In genomic region chr9:124754289-124754688, GRCh38 we compare ENCODE assay signal across 12 cellular contexts. TPM values are rescaled to one million over a fixed set of nuclear protein-coding genes. Genes with fewer than 3 reads are reported as not detected.
DNase-seq lines count a peak whose midpoint lies in the region; ATAC-seq, FAIRE-seq and TF ChIP-seq lines count a peak whose summit lies in the region.
"Had no signal": no experiment of that assay in that cellular context is flagged by ENCODE, and none has a peak within 500 bp of the region (broad histone marks: within the 10 kb centered on the region; RNA-seq: fewer than 3 reads in every experiment).

No MANE protein-coding gene starts in this region.

- H3F3A ChIP-seq in SK-N-SH (replicated peaks; ENCODE audit: insufficient read depth), result peaks cover 23% of the 10 kb centered on the region

- TF ChIP-seq EP300 in A549 (IDR thresholded peaks at IDR 0.05) (no peak), SK-N-SH (IDR thresholded peaks at IDR 0.05; ENCODE audit: borderline replicate concordance in 1 of 2, low read depth in 1 of 2, low read length in 1 of 2) (no peak)

- H3K4me2 ChIP-seq in A549 (no peak overlapping the region), SK-N-SH (0 out of 2 replicates have a peak overlapping the region, but pooled peaks have one; percentile 29)

- peaks cover 5% of the 10 kb centered on the region for H3K4me1 Mint-ChIP-seq in activated CD4-positive, alpha-beta T cell treated with anti-CD3 and anti-CD28 coated beads, Interleukin-2, amount 10 ng/mL, durations not matched to agents 24 days and 14 days

- H3K9me2 ChIP-seq in SK-N-SH, result no peaks in the 10 kb centered on the region

- no peak overlapping the region for H3K9ac ChIP-seq in SK-N-SH

- no peak for TF ChIP-seq POLR2A in A549 (IDR thresholded peaks at IDR 0.05; ENCODE audit: low read length)

- POLR2A ChIA-PET in A549 (lab: Yijun Ruan, JAX) (no interaction called here), SK-N-SH (lab: Yijun Ruan, JAX) (no interaction called here)

- intact Hi-C loops in activated CD4-positive, alpha-beta T cell treated with anti-CD3 and anti-CD28 coated beads, Interleukin-2, amount 10 ng/mL, durations not matched to agents 24 days and 14 days (cut with micrococcal nuclease), result loop anchor here (2.0 to 5.0 kb wide), 2 partner anchors 41 to 132 kb away; no protein-coding TSS in a partner anchor

- ATAC-seq in A549 (peak; percentile 76 to 90; a peak in 4 of 6 replicates), GM19395 (IDR thresholded peaks at IDR 0.05; ENCODE audit: unreplicated experiment) (no peak), HG03439 (IDR thresholded peaks at IDR 0.05; ENCODE audit: unreplicated experiment) (no peak)

- no peaks in the 10 kb centered on the region for H3K9me3 Mint-ChIP-seq in activated CD4-positive, alpha-beta T cell treated with anti-CD3 and anti-CD28 coated beads, Interleukin-2, amount 10 ng/mL, durations not matched to agents 24 days and 14 days

- H3K27me3 Mint-ChIP-seq in activated CD4-positive, alpha-beta T cell treated with anti-CD3 and anti-CD28 coated beads, Interleukin-2, amount 10 ng/mL, durations not matched to agents 24 days and 14 days, result peaks cover 63% of the 10 kb centered on the region

- H2AFZ ChIP-seq in SK-N-SH (ENCODE audit: low read depth), result no peak overlapping the region

- CTCF ChIA-PET in A549 (lab: Yijun Ruan, JAX), result interaction anchor here (0.6 to 19.4 kb wide), 15 partner anchors 11 to 336 kb away, joined by 3 to 166 read pairs (median 4); no protein-coding TSS in a partner anchor
- CTCF ChIA-PET in SK-N-SH (lab: Yijun Ruan, JAX), result interaction anchor here (0.6 to 10.3 kb wide), 14 partner anchors 10 to 203 kb away, joined by 3 to 61 read pairs (median 5); partner anchors contain the start of genes NR6A1 and WDR38

- H3K9me3 ChIP-seq in A549 (no peaks in the 10 kb centered on the region), SK-N-SH (no peaks in the 10 kb centered on the region)
- H3K9me3 ChIP-seq: thoracic aorta had no signal

- no peak for FAIRE-seq in A549 (lab: Jason Lieb, UNC)

- peaks cover 53% of the 10 kb centered on the region for H3K79me2 ChIP-seq in SK-N-SH (ENCODE audit: insufficient read depth)

- H3K36me3 Mint-ChIP-seq in activated CD4-positive, alpha-beta T cell treated with anti-CD3 and anti-CD28 coated beads, Interleukin-2, amount 10 ng/mL, durations not matched to agents 24 days and 14 days (ENCODE audit: low read depth), result no peaks in the 10 kb centered on the region

- no peak overlapping the region for H3K27ac Mint-ChIP-seq in activated CD4-positive, alpha-beta T cell treated with anti-CD3 and anti-CD28 coated beads, Interleukin-2, amount 10 ng/mL, durations not matched to agents 24 days and 14 days

- TF ChIP-seq RAD21 in A549 (conservative IDR thresholded peaks at IDR 0.05 in 1 of 2, IDR thresholded peaks at IDR 0.05 in 1 of 2), result peak; percentile 57 to 71
- peak; percentile 72 for TF ChIP-seq RAD21 in SK-N-SH (IDR thresholded peaks at IDR 0.05; ENCODE audit: low read length)

- TF ChIP-seq CTCF in A549 (IDR thresholded peaks at IDR 0.05) (peak; percentile 62), GM12875 (IDR thresholded peaks at IDR 0.05; ENCODE audit: borderline replicate concordance, insufficient read depth, low read depth, low read length) (peak; percentile 13; the same call in 1 of the 2 replicates), SK-N-SH (IDR thresholded peaks at IDR 0.05) (peak; percentile 74), fibroblast of pulmonary artery (IDR thresholded peaks at IDR 0.05; ENCODE audit: low read length, missing control alignments) (peak; percentile 67)

- 23% methylated on average over 4 of the region's 4 CpGs for WGBS in A549 (ENCODE audit: missing lambda C conversion rate)
- 22% methylated on average over 4 of the region's 4 CpGs for WGBS in SK-N-SH (ENCODE audit: low lambda C conversion rate)

- no peak overlapping the region for H3K4me3 Mint-ChIP-seq in activated CD4-positive, alpha-beta T cell treated with anti-CD3 and anti-CD28 coated beads, Interleukin-2, amount 10 ng/mL, durations not matched to agents 24 days and 14 days

- no peaks in the 10 kb centered on the region for H3K36me3 ChIP-seq in SK-N-SH (replicated peaks in 1 of 2; ENCODE audit: control insufficient read depth in 1 of 2, insufficient read depth in 2 of 2, low read length in 1 of 2)
- H3K36me3 ChIP-seq: thoracic aorta had no signal

- H4K20me1 ChIP-seq in SK-N-SH (ENCODE audit: insufficient read depth), result no peaks in the 10 kb centered on the region

- H3K27ac ChIP-seq in A549 (no peak overlapping the region), SK-N-SH (ENCODE audit: low read depth in 2 of 2, low read length in 1 of 2) (peak overlapping the region in 1 of 2 experiments; percentile 78; a peak in 2 of 4 replicates)
- H3K27ac ChIP-seq: thoracic aorta had no signal

- DNase-seq in A549 (ENCODE audit: low read depth in 1 of 2, low spot score in 1 of 2) (peak in 1 of 2 experiments; percentile 40), SK-N-SH (peak; percentile 31), fibroblast of pulmonary artery (ENCODE audit: low read depth) (peak; percentile 46)
- DNase-seq in activated naive CD4-positive, alpha-beta T cell treated with anti-CD3 and anti-CD28 coated beads, Interleukin-2, amount 50 U/mL, for 16 hours, result no peak
- DNase-seq in activated CD4-positive, alpha-beta T cell treated with anti-CD3 and anti-CD28 coated beads, Interleukin-2, amount 10 ng/mL, durations not matched to agents 24 days and 14 days, result no peak
- DNase-seq: activated CD4-positive, CD25-positive, alpha-beta regulatory T cell treated with anti-CD3 and anti-CD28 coated beads, Interleukin-2, amount 50 U/mL, for 72 hours; islet precursor cell; NCI-H345 had no signal

- no peaks in the 10 kb centered on the region for H3K27me3 ChIP-seq in SK-N-SH (ENCODE audit: insufficient read depth)

- H3K4me1 ChIP-seq in A549, result peaks cover 33% of the 10 kb centered on the region
- H3K4me1 ChIP-seq in SK-N-SH (ENCODE audit: control insufficient read depth in 1 of 2, insufficient read depth in 2 of 2, low read depth in 1 of 2, low read length in 1 of 2), result peaks cover 7 to 56% of the 10 kb centered on the region in 2 experiments

- H3K4me3 ChIP-seq in A549 (no peak overlapping the region), GM12875 (ENCODE audit: low read depth, low read length) (no peak overlapping the region), SK-N-SH (ENCODE audit: low read depth in 2 of 2, low read length in 1 of 2) (no peak overlapping the region), fibroblast of pulmonary artery (replicated peaks; ENCODE audit: low read depth, low read length) (no peak overlapping the region)
- H3K4me3 ChIP-seq: thoracic aorta had no signal

TF ChIP-seq in A549, 52 proteins besides CTCF, POLR2A, EP300 and RAD21 (continues in another document):
- TF ChIP-seq CEBPB (IDR thresholded peaks at IDR 0.05), result no peak
- no peak for TF ChIP-seq JUN (IDR thresholded peaks at IDR 0.05)
- no peak for TF ChIP-seq POLR2AphosphoS2 (conservative IDR thresholded peaks at IDR 0.05; ENCODE audit: low read length)
- TF ChIP-seq, protein P1, sequence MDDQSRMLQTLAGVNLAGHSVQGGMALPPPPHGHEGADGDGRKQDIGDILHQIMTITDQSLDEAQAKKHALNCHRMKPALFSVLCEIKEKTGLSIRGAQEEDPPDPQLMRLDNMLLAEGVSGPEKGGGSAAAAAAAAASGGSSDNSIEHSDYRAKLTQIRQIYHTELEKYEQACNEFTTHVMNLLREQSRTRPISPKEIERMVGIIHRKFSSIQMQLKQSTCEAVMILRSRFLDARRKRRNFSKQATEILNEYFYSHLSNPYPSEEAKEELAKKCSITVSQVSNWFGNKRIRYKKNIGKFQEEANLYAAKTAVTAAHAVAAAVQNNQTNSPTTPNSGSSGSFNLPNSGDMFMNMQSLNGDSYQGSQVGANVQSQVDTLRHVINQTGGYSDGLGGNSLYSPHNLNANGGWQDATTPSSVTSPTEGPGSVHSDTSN (IDR thresholded peaks at IDR 0.05), result no peak
- peak; percentile 59 for TF ChIP-seq SMC3 (IDR thresholded peaks at IDR 0.05)

TF ChIP-seq in SK-N-SH, 30 proteins besides CTCF, POLR2A, EP300 and RAD21:
- no peak for TF ChIP-seq IRF3 (IDR thresholded peaks at IDR 0.05; ENCODE audit: low read depth, low read length)
- no peak for TF ChIP-seq FOXM1 (IDR thresholded peaks at IDR 0.05; ENCODE audit: low read depth)
- TF ChIP-seq NFIC (IDR thresholded peaks at IDR 0.05; ENCODE audit: borderline replicate concordance), result 0 out of 2 replicates have a peak, but pooled peaks have one; percentile 4
- TF ChIP-seq SMC3 (IDR thresholded peaks at IDR 0.05; ENCODE audit: low read depth, low read length), result peak; percentile 63

RNA-seq across cellular contexts. Expression of gene NR6A1, which starts 16.8 kb away (rescaled TPM):
- polyA plus RNA-seq in A549 (2011; rRNA removed) (3.3 and 4.1 TPM in 2 replicates), A549 (2017; fragmentation: RNase III; extraction: RNeasy Plus Mini Kit Qiagen cat#74134 plus additional on column Dnase treatment) (1.7 to 1.8 TPM (median 1.7 TPM) in 3 replicates), SK-N-SH (2012; rRNA removed) (1.2 and 1.4 TPM in 2 replicates)
- polyA plus RNA-seq in A549 (2012; cell fraction: cytosol; rRNA removed), result 1.1 and 1.3 TPM in 2 replicates
- 4.7 and 6.2 TPM in 2 replicates for polyA plus RNA-seq in A549 (2012; cell fraction: nucleus; rRNA removed)
- polyA minus RNA-seq in A549 (2011; rRNA and poly(A)+ RNA removed), result 9.3 and 15.1 TPM in 2 replicates
- 0.63 and 1.1 TPM in 2 replicates for polyA plus RNA-seq in SK-N-SH (2012; cell fraction: cytosol; rRNA removed)
- 5.8 and 7.7 TPM in 2 replicates for polyA plus RNA-seq in SK-N-SH (2012; cell fraction: nucleus; rRNA removed)
- total RNA-seq in activated CD4-positive, alpha-beta T cell treated with anti-CD3 and anti-CD28 coated beads, Interleukin-2, amount 10 ng/mL, durations not matched to agents 24 days and 14 days, result 2.3 and 2.7 TPM in 2 replicates

RNA-seq across cellular contexts. Expression of gene OLFML2A, which starts 22.6 kb away (rescaled TPM):
- polyA plus RNA-seq in A549 (2011; rRNA removed) (8.2 and 11.8 TPM in 2 replicates), A549 (2017; fragmentation: RNase III; extraction: RNeasy Plus Mini Kit Qiagen cat#74134 plus additional on column Dnase treatment) (11.3 to 16.2 TPM (median 14.5 TPM) in 3 replicates), SK-N-SH (2012; rRNA removed) (4.8 and 7.7 TPM in 2 replicates)
- 6.8 and 12.1 TPM in 2 replicates for polyA plus RNA-seq in A549 (2012; cell fraction: cytosol; rRNA removed)
- 14.9 and 16.6 TPM in 2 replicates for polyA plus RNA-seq in A549 (2012; cell fraction: nucleus; rRNA removed)
- polyA minus RNA-seq in A549 (2011; rRNA and poly(A)+ RNA removed), result 10.8 and 11.7 TPM in 2 replicates
- 4.7 and 6.5 TPM in 2 replicates for polyA plus RNA-seq in SK-N-SH (2012; cell fraction: cytosol; rRNA removed)
- 4.8 and 5.3 TPM in 2 replicates for polyA plus RNA-seq in SK-N-SH (2012; cell fraction: nucleus; rRNA removed)
- not detected in 2 replicates for total RNA-seq in activated CD4-positive, alpha-beta T cell treated with anti-CD3 and anti-CD28 coated beads, Interleukin-2, amount 10 ng/mL, durations not matched to agents 24 days and 14 days

Comparison
In these comparisons a context has a peak if more than half of its experiments do, and no peak if none do; other contexts are left out.
1. ATAC-seq: peak in A549 (2 of 2); none in GM19395 (single experiment) and HG03439 (single experiment).
2. DNase-seq: peak in SK-N-SH (single experiment) and fibroblast of pulmonary artery (single experiment); none in activated naive CD4-positive, alpha-beta T cell treated with anti-CD3 and anti-CD28 coated beads, Interleukin-2, amount 50 U/mL, for 16 hours (single experiment) and activated CD4-positive, alpha-beta T cell treated with anti-CD3 and anti-CD28 coated beads, Interleukin-2, amount 10 ng/mL, durations not matched to agents 24 days and 14 days (single experiment).
3. CTCF ChIP-seq: peak in every context shown above with its lines; median percentile 74 in SK-N-SH; 67 in fibroblast of pulmonary artery; 62 in A549; 13 in GM12875.
4. Of the 12 proteins assayed by ChIP-seq in both A549 and SK-N-SH: peak only in A549: none; only in SK-N-SH: none; in both: CTCF, RAD21 and SMC3; in neither: 9.